Comparison of ENCODE assay signal across 10 cellular contexts in the genomic region with DNA sequence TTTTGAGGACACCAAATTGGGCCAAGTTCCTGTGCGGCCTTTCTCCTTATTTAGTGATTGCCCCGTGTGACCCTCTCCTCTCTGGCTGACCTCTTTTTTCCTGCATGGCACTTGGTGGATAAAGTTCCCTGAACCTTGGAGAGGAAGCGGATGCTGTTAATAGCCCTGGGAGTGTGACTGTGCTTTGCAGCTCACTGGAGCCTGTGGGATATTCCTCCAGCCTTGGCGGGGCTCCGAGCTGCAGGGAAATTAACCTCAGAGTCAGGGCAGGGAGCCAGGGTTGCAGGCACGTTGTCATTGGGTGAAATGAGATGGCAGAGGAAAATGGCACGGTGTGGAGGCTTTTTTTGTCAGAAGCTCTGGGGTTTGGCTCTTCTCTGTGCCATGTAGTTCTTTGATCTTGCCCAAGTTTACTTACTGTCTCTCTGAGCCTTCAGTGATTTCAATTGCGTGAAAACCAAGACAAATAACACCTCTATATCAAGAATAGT. TPM values are rescaled to one million over a fixed set of nuclear protein-coding genes. Genes with fewer than 3 reads are reported as not detected.
DNase-seq lines count a peak whose midpoint lies in the region; ATAC-seq and TF ChIP-seq lines count a peak whose summit lies in the region.
"Had no signal": no experiment of that assay in that cellular context is flagged by ENCODE, and none has a peak within 500 bp of the region (broad histone marks: within the 10 kb centered on the region; RNA-seq: fewer than 3 reads in every experiment).

No MANE protein-coding gene starts in this region.

- H3K27me3 ChIP-seq in right lobe of liver: no peaks in the 10 kb centered on the region
- H3K27me3 ChIP-seq in transverse colon: no peaks in the 10 kb centered on the region

- H3K36me3 ChIP-seq in right lobe of liver: no peaks in the 10 kb centered on the region
- no peaks in the 10 kb centered on the region for H3K36me3 ChIP-seq in transverse colon

- no peak for TF ChIP-seq POLR2A in right lobe of liver (IDR thresholded peaks at IDR 0.05)
- TF ChIP-seq POLR2A in transverse colon (IDR thresholded peaks at IDR 0.05): no peak

- no peak for TF ChIP-seq EP300 in transverse colon (IDR thresholded peaks at IDR 0.05; ENCODE audit: low read depth)

- intact Hi-C loops in right lobe of liver (cut with DNase I) (no loop called here), transverse colon (cut with DNase I; ENCODE audit: low total_unique reads) (no loop called here)

- DNase-seq in NCI-H1092 treated with DMSO at 0.1 percent for 48 hours (lab: John Stamatoyannopoulos, UW): peak; percentile 88
- DNase-seq in right lobe of liver: peak; percentile 66 to 76 (median 72)
- DNase-seq in transverse colon: peak; percentile 77
- no peak for DNase-seq in NCI-H526 (lab: John Stamatoyannopoulos, UW)
- DNase-seq: activated T-cell treated with anti-CD3 and anti-CD28 coated beads, Interleukin-2, amount 50 U/mL, for 24 hours had no signal

- H3K4me3 ChIP-seq in right lobe of liver: no peak overlapping the region
- no peak overlapping the region for H3K4me3 ChIP-seq in transverse colon

- H3K27ac ChIP-seq in right lobe of liver (peak overlapping the region in 1 of 3 donors; percentile 26), transverse colon (peak overlapping the region; percentile 36 to 53 (median 48))

- ATAC-seq in esophagus mucosa: peak; percentile 74
- peak; percentile 77 to 86 (median 83) for ATAC-seq in right lobe of liver
- no peak for ATAC-seq in HG02884 (IDR thresholded peaks at IDR 0.05; ENCODE audit: unreplicated experiment)
- ATAC-seq in GM19035 (IDR thresholded peaks at IDR 0.05; ENCODE audit: unreplicated experiment): no peak
- no peak for ATAC-seq in GM21423 (IDR thresholded peaks at IDR 0.05; ENCODE audit: unreplicated experiment)

- in situ Hi-C loops in transverse colon (cut with MboI; ENCODE audit: low pct_ligation_motif_present in 1 of 4, low pct_unique_long_range_greater_than_20kb in 1 of 4, low sequenced_read_pairs in 3 of 4): no loop called here

- no peaks in the 10 kb centered on the region for H3K4me1 ChIP-seq in right lobe of liver
- peaks cover 0 to 24% (median 15%) of the 10 kb centered on the region in 4 donors for H3K4me1 ChIP-seq in transverse colon

- no peak for TF ChIP-seq CTCF in right lobe of liver (IDR thresholded peaks at IDR 0.05)
- no peak for TF ChIP-seq CTCF in transverse colon (IDR thresholded peaks at IDR 0.05)

- H3K9me3 ChIP-seq in right lobe of liver (no peaks in the 10 kb centered on the region), transverse colon (no peaks in the 10 kb centered on the region)

- 13% methylated on average over 6 of the region's 8 CpGs for WGBS in right lobe of liver (ENCODE audit: insufficient coverage, low coverage, low lambda C conversion rate, missing lambda C conversion rate)
- 24% methylated on average over 8 of the region's 8 CpGs; no CpG with 5 or more reads in 1 of the 2 donors for WGBS in transverse colon (ENCODE audit: low coverage in 1 of 2), 2 donors

RNA-seq across cellular contexts. Expression of gene OR9Q1, which starts 1.0 kb away (rescaled TPM):
- total RNA-seq in esophagus mucosa (not detected), right lobe of liver (not detected), transverse colon (not detected)
- total RNA-seq: mesenteric fat pad had no signal

RNA-seq across cellular contexts. Expression of gene OR6Q1, which starts 6.1 kb away (rescaled TPM):
- total RNA-seq in esophagus mucosa (not detected), right lobe of liver (not detected), transverse colon (not detected)
- total RNA-seq: mesenteric fat pad had no signal

Comparison
In these comparisons a context has a peak if more than half of its experiments do, and no peak if none do; other contexts are left out.
1. DNase-seq: peak in NCI-H1092 treated with DMSO at 0.1 percent for 48 hours (single experiment), right lobe of liver (3 of 3) and transverse colon (single experiment); none in NCI-H526 (0 of 2).
2. ATAC-seq: peak in esophagus mucosa (single experiment) and right lobe of liver (4 of 4); none in HG02884 (single experiment), GM19035 (single experiment) and GM21423 (single experiment).